In the genomic region with DNA sequence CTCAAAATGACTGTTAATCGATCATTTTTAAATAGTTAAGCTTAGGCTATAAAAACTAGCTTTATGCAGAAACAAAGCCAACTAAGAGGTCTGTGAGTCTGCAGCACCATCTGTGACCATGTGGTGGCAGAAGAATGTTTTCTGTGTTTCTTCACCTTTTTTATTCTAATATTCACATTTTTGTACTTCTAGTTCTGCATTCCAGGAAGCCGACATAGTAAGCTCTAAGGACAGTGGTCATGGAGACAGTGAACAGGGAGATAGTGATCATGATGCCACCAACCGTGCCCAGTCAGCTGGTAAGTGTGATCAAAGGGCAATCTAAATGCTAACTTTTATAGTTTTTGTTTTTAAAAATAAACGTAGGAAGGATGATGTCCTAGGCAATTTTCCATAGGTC, we compare ENCODE assay signal across 9 cellular contexts. TPM values are rescaled to one million over a fixed set of nuclear protein-coding genes. Genes with fewer than 3 reads are reported as not detected.
DNase-seq lines count a peak whose midpoint lies in the region; ATAC-seq, FAIRE-seq and TF ChIP-seq lines count a peak whose summit lies in the region.
"Had no signal": no experiment of that assay in that cellular context is flagged by ENCODE, and none has a peak within 500 bp of the region (broad histone marks: within the 10 kb centered on the region; RNA-seq: fewer than 3 reads in every experiment).

No MANE protein-coding gene starts in this region.

- H3K79me2 ChIP-seq in GM23248 (ENCODE audit: insufficient read depth): no peaks in the 10 kb centered on the region

- peak; percentile 59 for DNase-seq in GM23248
- DNase-seq in SK-N-MC (ENCODE audit: low read depth, low spot score): no peak
- DNase-seq in globus pallidus (ENCODE audit: low spot score): peak; percentile 73
- DNase-seq in T1000 (lab: John Stamatoyannopoulos, UW): no peak
- no peak for DNase-seq in lower leg skin (ENCODE audit: low spot score in 2 of 2)

- TF ChIP-seq POLR2A in lower leg skin (IDR thresholded peaks at IDR 0.05): no peak

- intact Hi-C loops in lower leg skin (cut with DNase I; ENCODE audit: low total_unique reads): no loop called here

- no peak overlapping the region for H3K27ac ChIP-seq in GM23248
- H3K27ac ChIP-seq in SK-N-MC: no peak overlapping the region

- peak; percentile 86 for FAIRE-seq in A204.1 (lab: Jason Lieb, UNC)
- FAIRE-seq: GM18507 had no signal

- no peak overlapping the region for H2AFZ ChIP-seq in GM23248

- H3K4me1 ChIP-seq in GM23248 (ENCODE audit: insufficient read depth): 0 out of 2 replicates have a peak, but pooled peaks cover under 1% of the 10 kb centered on the region

- H3K9me3 ChIP-seq in GM23248 (ENCODE audit: low read depth) (no peaks in the 10 kb centered on the region), SK-N-MC (ENCODE audit: low read depth, low read length) (no peaks in the 10 kb centered on the region)

- H3K27me3 ChIP-seq in GM23248 (replicated peaks; ENCODE audit: insufficient read depth): peaks cover 45% of the 10 kb centered on the region

- in situ Hi-C loops in GM23248 (cut with MboI): no loop called here

- no peak for TF ChIP-seq CTCF in lower leg skin (IDR thresholded peaks at IDR 0.05)

- no peak for ATAC-seq in GM19328 (IDR thresholded peaks at IDR 0.05; ENCODE audit: unreplicated experiment)
- ATAC-seq in HG03135 (IDR thresholded peaks at IDR 0.05; ENCODE audit: unreplicated experiment): no peak

- H3K4me3 ChIP-seq in GM23248 (no peak overlapping the region), SK-N-MC (peak overlapping the region; percentile 43; the same call in 1 of the 2 replicates), lower leg skin (ENCODE audit: low read depth, poor library complexity, severe bottlenecking) (no peak overlapping the region)

- no peaks in the 10 kb centered on the region for H4K20me1 ChIP-seq in GM23248 (ENCODE audit: insufficient read depth)

- H3K9ac ChIP-seq in GM23248 (no peak overlapping the region), SK-N-MC (ENCODE audit: insufficient read length) (no peak overlapping the region)

- no peak overlapping the region for H3K4me2 ChIP-seq in GM23248 (ENCODE audit: unreplicated experiment)

- H3K9me2 ChIP-seq in GM23248 (ENCODE audit: insufficient read depth): no peaks in the 10 kb centered on the region

- 10 to 12% methylated on average over 4 of the region's 4 CpGs for WGBS in GM23248 (ENCODE audit: low coverage in 1 of 2, low lambda C conversion rate in 2 of 2, missing lambda C conversion rate in 2 of 2), 2 experiments
- 23 to 31% methylated on average over 4 of the region's 4 CpGs for WGBS in lower leg skin, 2 donors

- H3F3A ChIP-seq in GM23248 (ENCODE audit: insufficient read depth): no peaks in the 10 kb centered on the region

- H3K36me3 ChIP-seq in GM23248 (ENCODE audit: low read depth): no peaks in the 10 kb centered on the region
- no peaks in the 10 kb centered on the region for H3K36me3 ChIP-seq in SK-N-MC (ENCODE audit: insufficient read depth, low read length)

RNA-seq across cellular contexts. Expression of a gene that starts 5.6 kb away (rescaled TPM):
- total RNA-seq in GM23248 (2014; rRNA removed; shearing (Covaris generic)): 0.11 TPM in 1 of 2 replicates, not detected in the other
- 0.08 and 0.09 TPM in 2 replicates for polyA plus RNA-seq in GM23248 (2016; fragmentation: Nextera tagmentation; extraction: Ambion mirVana)
- under 1 TPM in 2 of 4 donors, not detected in 2; 0.37 to 0.39 TPM for total RNA-seq in lower leg skin

Comparison
In these comparisons a context has a peak if more than half of its experiments do, and no peak if none do; other contexts are left out.
1. DNase-seq: peak in GM23248 (single experiment) and globus pallidus (single experiment); none in SK-N-MC (single experiment), T1000 (single experiment) and lower leg skin (0 of 2).